8 cellular contexts compared by ENCODE assay signal in the genomic region with DNA sequence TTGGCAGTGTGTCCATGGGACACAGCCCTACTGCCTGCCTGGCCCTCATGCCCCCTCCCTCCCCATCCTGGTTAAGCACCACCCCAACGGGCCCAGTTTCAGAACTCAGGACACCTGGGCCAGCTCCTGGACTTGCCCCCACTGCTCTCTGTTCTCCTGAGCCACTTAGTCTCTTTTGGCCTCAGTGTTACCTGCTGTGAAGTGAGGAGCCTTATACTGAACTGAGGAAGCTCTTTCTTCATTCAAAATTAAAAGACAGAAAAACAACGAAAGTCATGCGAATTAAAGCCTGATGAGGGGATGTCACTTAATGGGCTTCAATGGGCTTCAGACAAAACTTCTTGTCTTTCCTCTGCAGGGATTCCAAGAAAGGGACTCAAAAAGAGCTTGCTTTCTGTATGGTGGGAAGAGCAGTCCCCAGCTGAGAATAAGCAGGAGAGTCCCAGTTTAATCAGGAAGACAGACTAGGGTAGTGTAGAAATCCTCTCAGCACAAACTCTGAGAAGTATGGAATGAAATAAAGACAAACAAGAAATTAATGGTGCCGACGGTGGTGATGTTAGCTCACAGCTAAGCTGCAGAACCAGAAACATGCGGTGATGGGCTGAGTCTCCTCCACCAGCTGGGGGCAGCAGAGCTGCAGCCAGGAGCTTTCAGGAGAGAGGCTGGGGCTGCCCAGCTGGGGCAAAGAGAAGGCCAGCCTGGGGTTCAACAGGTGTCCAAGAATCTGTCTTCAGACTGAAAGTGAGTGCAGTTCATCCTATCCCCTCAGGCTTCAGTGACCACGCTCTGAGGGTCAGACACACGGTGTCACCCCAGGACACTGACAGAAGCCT.
DNase-seq lines count a peak whose midpoint lies in the region; ATAC-seq, FAIRE-seq and TF ChIP-seq lines count a peak whose summit lies in the region.

No MANE protein-coding gene starts in this region.

- H3K4me1 Mint-ChIP-seq in astrocyte (ENCODE audit: low read depth, unreplicated experiment), result no peaks in the 10 kb centered on the region

- H3K4me1 ChIP-seq in astrocyte (ENCODE audit: insufficient read depth, low read length) (no peaks in the 10 kb centered on the region), upper lobe of left lung (no peaks in the 10 kb centered on the region)

- no peak overlapping the region for H3K4me2 ChIP-seq in astrocyte (ENCODE audit: low read length)

- WGBS in upper lobe of left lung, 2 donors, result 58 to 59% methylated on average over 7 to 8 of the region's 8 CpGs

- FAIRE-seq in astrocyte (lab: Jason Lieb, UNC), result no peak

- no peaks in the 10 kb centered on the region for H4K20me1 ChIP-seq in astrocyte (ENCODE audit: insufficient read depth, low read length)

- H3K36me3 ChIP-seq in astrocyte (ENCODE audit: insufficient read depth, low read length), result no peaks in the 10 kb centered on the region
- no peaks in the 10 kb centered on the region for H3K36me3 ChIP-seq in upper lobe of left lung

- H3K9me3 ChIP-seq in astrocyte (ENCODE audit: insufficient read depth, low read depth, low read length) (no peaks in the 10 kb centered on the region), upper lobe of left lung (no peaks in the 10 kb centered on the region)

- H3K4me3 Mint-ChIP-seq in astrocyte (ENCODE audit: unreplicated experiment), result no peak overlapping the region

- peak; percentile 86 for ATAC-seq in left lobe of liver
- ATAC-seq in upper lobe of left lung (ENCODE audit: low FRiP score in 2 of 2), result no peak
- ATAC-seq in GM18909 (IDR thresholded peaks at IDR 0.05; ENCODE audit: poor library complexity, unreplicated experiment), result no peak
- ATAC-seq in HG03432 (IDR thresholded peaks at IDR 0.05; ENCODE audit: unreplicated experiment), result no peak

- H3K27me3 ChIP-seq in astrocyte (ENCODE audit: insufficient read depth, low read length) (peaks cover 5% of the 10 kb centered on the region), upper lobe of left lung (no peaks in the 10 kb centered on the region)

- peaks cover 73% of the 10 kb centered on the region for H3K27me3 Mint-ChIP-seq in astrocyte (ENCODE audit: low read depth, unreplicated experiment)

- H3K79me2 ChIP-seq in astrocyte (ENCODE audit: insufficient read depth, low read length), result no peaks in the 10 kb centered on the region

- H3K36me3 Mint-ChIP-seq in astrocyte (ENCODE audit: low read depth, unreplicated experiment), result no peaks in the 10 kb centered on the region

- H3K27ac ChIP-seq in astrocyte (ENCODE audit: low read depth, low read length) (no peak overlapping the region), upper lobe of left lung (no peak overlapping the region)

- no peaks in the 10 kb centered on the region for H3K9me3 Mint-ChIP-seq in astrocyte (ENCODE audit: unreplicated experiment)

- H3K9ac ChIP-seq in astrocyte (ENCODE audit: low read length), result no peak overlapping the region

- TF ChIP-seq CTCF in AG09309 (IDR thresholded peaks at IDR 0.05; ENCODE audit: control insufficient read depth, insufficient read depth, low read depth, low read length, missing control alignments), result peak; percentile 64
- peak; percentile 45 for TF ChIP-seq CTCF in astrocyte (IDR thresholded peaks at IDR 0.05; ENCODE audit: insufficient read depth, low read depth, low read length)
- peak in 5 of 6 experiments; percentile 26 to 50 (median 42) for TF ChIP-seq CTCF in upper lobe of left lung (IDR thresholded peaks at IDR 0.05)

- DNase-seq in AG09309 (ENCODE audit: low read depth) (no peak), GM03348 (ENCODE audit: low spot score) (peak; percentile 45), NCI-H460 (ENCODE audit: extremely low read depth, low read depth) (peak; percentile 14), astrocyte (ENCODE audit: low read depth) (no peak), left lobe of liver (ENCODE audit: low spot score) (no peak), upper lobe of left lung (no peak)

- TF ChIP-seq EP300 in upper lobe of left lung (IDR thresholded peaks at IDR 0.05), result no peak

- no peak for TF ChIP-seq POLR2A in upper lobe of left lung (IDR thresholded peaks at IDR 0.05)

- H3K27ac Mint-ChIP-seq in astrocyte (ENCODE audit: unreplicated experiment), result no peak overlapping the region

- no peak overlapping the region for H2AFZ ChIP-seq in astrocyte (ENCODE audit: low read depth, low read length)

- H3K4me3 ChIP-seq in AG09309 (ENCODE audit: control insufficient read depth, low read depth, low read length), result no peak overlapping the region
- no peak overlapping the region for H3K4me3 ChIP-seq in astrocyte (ENCODE audit: insufficient read depth, low read depth, low read length)
- H3K4me3 ChIP-seq in upper lobe of left lung, result no peak overlapping the region

Comparison
In these comparisons a context has a peak if more than half of its experiments do, and no peak if none do; other contexts are left out.
1. DNase-seq: peak in GM03348 (single experiment) and NCI-H460 (single experiment); none in AG09309 (single experiment), astrocyte (single experiment), left lobe of liver (single experiment) and upper lobe of left lung (0 of 2).
2. Peak in every context shown above with its lines, with median percentiles within 50 percentile points of each other: CTCF ChIP-seq.